17 cellular contexts compared by ENCODE assay signal in the genomic region with DNA sequence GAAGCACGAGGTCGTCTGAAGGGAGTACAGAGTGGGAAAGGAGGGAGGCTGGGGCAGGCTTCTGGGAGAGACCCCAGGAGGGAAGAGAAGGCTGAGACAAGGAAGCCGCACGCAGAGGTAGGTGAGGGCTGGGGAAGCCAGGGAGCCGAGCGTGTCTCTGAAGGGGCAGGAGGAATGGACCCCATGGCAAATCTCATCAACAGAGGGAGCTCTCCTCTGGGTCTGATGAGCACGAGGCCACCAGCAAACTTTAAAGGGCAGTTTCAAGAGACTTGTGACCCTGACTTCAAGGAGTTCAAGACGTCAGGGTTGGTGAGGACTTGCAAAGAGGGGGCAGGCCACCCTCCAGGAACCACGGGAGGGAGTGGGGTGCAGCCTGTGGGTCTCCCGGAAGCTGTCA.
A peak's percentile ranks its signal among the peaks of the same experiment; 100 is the strongest.
DNase-seq lines count a peak whose midpoint lies in the region; ATAC-seq and TF ChIP-seq lines count a peak whose summit lies in the region.
"Had no signal": no experiment of that assay in that cellular context is flagged by ENCODE, and none has a peak within 500 bp of the region (broad histone marks: within the 10 kb centered on the region; RNA-seq: fewer than 3 reads in every experiment).

No MANE protein-coding gene starts in this region.

- no CpG with 5 or more reads among the region's 10 CpGs for whole genome bisulfite sequencing in mesendoderm (ENCODE audit: extremely low coverage, insufficient coverage, low lambda C conversion rate)
- WGBS in lower leg skin, 2 donors, result 78 to 80% methylated on average over 10 of the region's 10 CpGs
- 63 to 65% methylated on average over 10 of the region's 10 CpGs for WGBS in tibial nerve, 2 donors

- H3K36me3 Mint-ChIP-seq in GM23338 (ENCODE audit: low read depth) (peaks cover 16% of the 10 kb centered on the region), endothelial cell (ENCODE audit: low read depth, unreplicated experiment) (peaks cover 9% of the 10 kb centered on the region)

- no peaks in the 10 kb centered on the region for H3F3A ChIP-seq in GM23338 (replicated peaks; ENCODE audit: low read depth)

- TF ChIP-seq POLR2A in lower leg skin (IDR thresholded peaks at IDR 0.05) (no peak), tibial nerve (IDR thresholded peaks at IDR 0.05) (no peak)

- H3K23ac ChIP-seq in mesendoderm (ENCODE audit: low read length), result no peak overlapping the region

- H3K9ac ChIP-seq in mesendoderm (ENCODE audit: low read length), result no peak overlapping the region
- H3K9ac ChIP-seq: GM23248 had no signal

- no peak overlapping the region for H3K18ac ChIP-seq in mesendoderm (ENCODE audit: low read length)

- H3K9me2 ChIP-seq in GM23338 (ENCODE audit: insufficient read depth), result no peaks in the 10 kb centered on the region

- intact Hi-C loops in lower leg skin (cut with DNase I; ENCODE audit: low total_unique reads), result no loop called here

- no peak overlapping the region for H3K27ac ChIP-seq in GM23338 (ENCODE audit: low read depth)
- H3K27ac ChIP-seq in WERI-Rb-1, result no peak overlapping the region
- no peak overlapping the region for H3K27ac ChIP-seq in mesendoderm (ENCODE audit: low read depth, low read length)
- H3K27ac ChIP-seq in tibial nerve, result no peak overlapping the region
- H3K27ac ChIP-seq: 22Rv1, A549, C4-2B, GM23248, HL-60 had no signal

- ATAC-seq in GM23338 (peak; percentile 41; the same call in 1 of the 3 replicates), GM19455 (IDR thresholded peaks at IDR 0.05; ENCODE audit: unreplicated experiment) (no peak)
- ATAC-seq: A549 had no signal

- no peaks in the 10 kb centered on the region for H3K27me3 ChIP-seq in GM23338 (ENCODE audit: insufficient read depth)
- H3K27me3 ChIP-seq in WERI-Rb-1 (ENCODE audit: insufficient read depth, low read depth, severe bottlenecking), result peaks cover 88% of the 10 kb centered on the region
- H3K27me3 ChIP-seq in mesendoderm (ENCODE audit: insufficient read depth, low read length, poor library complexity), result no peaks in the 10 kb centered on the region
- no peaks in the 10 kb centered on the region for H3K27me3 ChIP-seq in tibial nerve

- H3K27ac Mint-ChIP-seq in GM23338 (no peak overlapping the region), endothelial cell (ENCODE audit: unreplicated experiment) (no peak overlapping the region)
- H3K27ac Mint-ChIP-seq: CD4-positive, alpha-beta T cell had no signal

- H2BK5ac ChIP-seq in mesendoderm (ENCODE audit: low read length), result no peak overlapping the region

- H3K4me2 ChIP-seq in GM23338 (no peak overlapping the region), mesendoderm (ENCODE audit: low read length) (no peak overlapping the region)
- H3K4me2 ChIP-seq: A549 had no signal

- H3K4me3 Mint-ChIP-seq in GM23338, result no peak overlapping the region
- peak overlapping the region; percentile 27 for H3K4me3 Mint-ChIP-seq in endothelial cell (ENCODE audit: unreplicated experiment)
- H3K4me3 Mint-ChIP-seq: CD4-positive, alpha-beta T cell had no signal

- H3K4me1 Mint-ChIP-seq in GM23338, result no peaks in the 10 kb centered on the region; the same call in 1 of the 3 replicates
- no peaks in the 10 kb centered on the region for H3K4me1 Mint-ChIP-seq in endothelial cell (ENCODE audit: unreplicated experiment)

- H2AK5ac ChIP-seq in mesendoderm (ENCODE audit: low read length), result no peak overlapping the region

- no peaks in the 10 kb centered on the region for H4K20me1 ChIP-seq in GM23338 (replicated peaks; ENCODE audit: insufficient read depth)

- H3K9me3 ChIP-seq in WERI-Rb-1 (ENCODE audit: severe bottlenecking) (peaks cover 10% of the 10 kb centered on the region), tibial nerve (peaks cover 0 to 26% (median 0%) of the 10 kb centered on the region in 4 donors)

- H4K5ac ChIP-seq in mesendoderm (ENCODE audit: low read length), result no peak overlapping the region

- H2BK120ac ChIP-seq in mesendoderm (ENCODE audit: low read depth, low read length), result no peak overlapping the region

- TF ChIP-seq EP300 in tibial nerve (IDR thresholded peaks at IDR 0.05), result no peak

- H3K79me1 ChIP-seq in mesendoderm (ENCODE audit: low read length), result no peaks in the 10 kb centered on the region

- peaks cover 19% of the 10 kb centered on the region for H3K9me3 Mint-ChIP-seq in GM23338
- peaks cover 27% of the 10 kb centered on the region for H3K9me3 Mint-ChIP-seq in endothelial cell (ENCODE audit: unreplicated experiment)

- H3K36me3 ChIP-seq in GM23338 (ENCODE audit: insufficient read depth), result no peaks in the 10 kb centered on the region
- H3K36me3 ChIP-seq in WERI-Rb-1, result no peaks in the 10 kb centered on the region
- H3K36me3 ChIP-seq in mesendoderm (ENCODE audit: control insufficient read depth, insufficient read depth, low read length), result no peaks in the 10 kb centered on the region
- H3K36me3 ChIP-seq in tibial nerve, result no peaks in the 10 kb centered on the region
- H3K36me3 ChIP-seq: HAP-1 had no signal

- no peak overlapping the region for H3K56ac ChIP-seq in mesendoderm (ENCODE audit: low read length)

- TF ChIP-seq CTCF in GM23338 (conservative IDR thresholded peaks at IDR 0.05; ENCODE audit: low read depth in 2 of 2) (peak; percentile 35 to 73; a peak in 3 of 4 replicates), WERI-Rb-1 (IDR thresholded peaks at IDR 0.05; ENCODE audit: low read depth, low read length) (peak; percentile 34; the same call in 1 of the 2 replicates), endothelial cell (IDR thresholded peaks at IDR 0.05; ENCODE audit: unreplicated experiment) (no peak), lower leg skin (IDR thresholded peaks at IDR 0.05) (no peak), tibial nerve (IDR thresholded peaks at IDR 0.05) (no peak)

- no peaks in the 10 kb centered on the region for H3K79me2 ChIP-seq in GM23338 (replicated peaks; ENCODE audit: insufficient read depth)
- no peaks in the 10 kb centered on the region for H3K79me2 ChIP-seq in mesendoderm (ENCODE audit: control insufficient read depth, insufficient read depth, low read length)

- H3K27me3 Mint-ChIP-seq in GM23338 (ENCODE audit: insufficient read depth, low read depth, poor library complexity) (peaks cover 8% of the 10 kb centered on the region), endothelial cell (ENCODE audit: unreplicated experiment) (peaks cover 4% of the 10 kb centered on the region)
- H3K27me3 Mint-ChIP-seq: CD4-positive, alpha-beta T cell had no signal

- H3K4me1 ChIP-seq in GM23338 (ENCODE audit: insufficient read depth) (no peaks in the 10 kb centered on the region), mesendoderm (ENCODE audit: control insufficient read depth, low read depth, low read length) (no peaks in the 10 kb centered on the region), tibial nerve (no peaks in the 10 kb centered on the region)
- H3K4me1 ChIP-seq: A549, Caco-2, HAP-1 had no signal

- DNase-seq in GM23338 (ENCODE audit: low spot score) (peak; percentile 37), WERI-Rb-1 (no peak), endothelial cell (ENCODE audit: low spot score) (no peak), mesendoderm (peak; percentile 23), foreskin melanocyte (no peak), lower leg skin (ENCODE audit: low spot score in 2 of 2) (no peak), tibial nerve (ENCODE audit: low spot score in 2 of 2) (no peak)
- DNase-seq: AML-193; Caco-2; CD4-positive, alpha-beta T cell; GM23248 had no signal

- H4K8ac ChIP-seq in mesendoderm (ENCODE audit: low read depth, low read length), result no peak overlapping the region

- no peak overlapping the region for H3K4ac ChIP-seq in mesendoderm (ENCODE audit: low read depth, low read length)

- H2BK15ac ChIP-seq in mesendoderm (replicated peaks; ENCODE audit: low read depth), result no peak overlapping the region

- no peak overlapping the region for H2AFZ ChIP-seq in GM23338
- H2AFZ ChIP-seq: GM23248 had no signal

- no peak overlapping the region for H3K4me3 ChIP-seq in GM23338
- no peak overlapping the region for H3K4me3 ChIP-seq in WERI-Rb-1 (ENCODE audit: low read depth, low read length)
- no peak overlapping the region for H3K4me3 ChIP-seq in mesendoderm (ENCODE audit: low read length)
- H3K4me3 ChIP-seq in lower leg skin (ENCODE audit: low read depth, poor library complexity, severe bottlenecking), result no peak overlapping the region
- no peak overlapping the region for H3K4me3 ChIP-seq in tibial nerve
- H3K4me3 ChIP-seq: A549, GM23248, HAP-1 had no signal

TF ChIP-seq in GM23338, 12 proteins besides CTCF, POLR2A, EP300 and RAD21:
- TF ChIP-seq STAT1 (IDR thresholded peaks at IDR 0.05; ENCODE audit: unreplicated experiment) (no peak), NANOG (IDR thresholded peaks at IDR 0.05; ENCODE audit: borderline replicate concordance) (no peak)
- TF ChIP-seq, protein P1, sequence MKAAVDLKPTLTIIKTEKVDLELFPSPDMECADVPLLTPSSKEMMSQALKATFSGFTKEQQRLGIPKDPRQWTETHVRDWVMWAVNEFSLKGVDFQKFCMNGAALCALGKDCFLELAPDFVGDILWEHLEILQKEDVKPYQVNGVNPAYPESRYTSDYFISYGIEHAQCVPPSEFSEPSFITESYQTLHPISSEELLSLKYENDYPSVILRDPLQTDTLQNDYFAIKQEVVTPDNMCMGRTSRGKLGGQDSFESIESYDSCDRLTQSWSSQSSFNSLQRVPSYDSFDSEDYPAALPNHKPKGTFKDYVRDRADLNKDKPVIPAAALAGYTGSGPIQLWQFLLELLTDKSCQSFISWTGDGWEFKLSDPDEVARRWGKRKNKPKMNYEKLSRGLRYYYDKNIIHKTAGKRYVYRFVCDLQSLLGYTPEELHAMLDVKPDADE (IDR thresholded peaks at IDR 0.05), result no peak
- TF ChIP-seq, protein P2, sequence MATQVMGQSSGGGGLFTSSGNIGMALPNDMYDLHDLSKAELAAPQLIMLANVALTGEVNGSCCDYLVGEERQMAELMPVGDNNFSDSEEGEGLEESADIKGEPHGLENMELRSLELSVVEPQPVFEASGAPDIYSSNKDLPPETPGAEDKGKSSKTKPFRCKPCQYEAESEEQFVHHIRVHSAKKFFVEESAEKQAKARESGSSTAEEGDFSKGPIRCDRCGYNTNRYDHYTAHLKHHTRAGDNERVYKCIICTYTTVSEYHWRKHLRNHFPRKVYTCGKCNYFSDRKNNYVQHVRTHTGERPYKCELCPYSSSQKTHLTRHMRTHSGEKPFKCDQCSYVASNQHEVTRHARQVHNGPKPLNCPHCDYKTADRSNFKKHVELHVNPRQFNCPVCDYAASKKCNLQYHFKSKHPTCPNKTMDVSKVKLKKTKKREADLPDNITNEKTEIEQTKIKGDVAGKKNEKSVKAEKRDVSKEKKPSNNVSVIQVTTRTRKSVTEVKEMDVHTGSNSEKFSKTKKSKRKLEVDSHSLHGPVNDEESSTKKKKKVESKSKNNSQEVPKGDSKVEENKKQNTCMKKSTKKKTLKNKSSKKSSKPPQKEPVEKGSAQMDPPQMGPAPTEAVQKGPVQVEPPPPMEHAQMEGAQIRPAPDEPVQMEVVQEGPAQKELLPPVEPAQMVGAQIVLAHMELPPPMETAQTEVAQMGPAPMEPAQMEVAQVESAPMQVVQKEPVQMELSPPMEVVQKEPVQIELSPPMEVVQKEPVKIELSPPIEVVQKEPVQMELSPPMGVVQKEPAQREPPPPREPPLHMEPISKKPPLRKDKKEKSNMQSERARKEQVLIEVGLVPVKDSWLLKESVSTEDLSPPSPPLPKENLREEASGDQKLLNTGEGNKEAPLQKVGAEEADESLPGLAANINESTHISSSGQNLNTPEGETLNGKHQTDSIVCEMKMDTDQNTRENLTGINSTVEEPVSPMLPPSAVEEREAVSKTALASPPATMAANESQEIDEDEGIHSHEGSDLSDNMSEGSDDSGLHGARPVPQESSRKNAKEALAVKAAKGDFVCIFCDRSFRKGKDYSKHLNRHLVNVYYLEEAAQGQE (IDR thresholded peaks at IDR 0.05; ENCODE audit: unreplicated experiment), result no peak

Comparison
In these comparisons a context has a peak if more than half of its experiments do, and no peak if none do; other contexts are left out.
1. DNase-seq: peak in GM23338 (single experiment) and mesendoderm (single experiment); none in WERI-Rb-1 (single experiment), endothelial cell (single experiment), foreskin melanocyte (single experiment), lower leg skin (0 of 2) and tibial nerve (0 of 2).
2. CTCF ChIP-seq: peak in GM23338 (2 of 2) and WERI-Rb-1 (single experiment); none in endothelial cell (single experiment), lower leg skin (0 of 3) and tibial nerve (0 of 5).